ENCODE assay signal across 16 cellular contexts in the genomic region with DNA sequence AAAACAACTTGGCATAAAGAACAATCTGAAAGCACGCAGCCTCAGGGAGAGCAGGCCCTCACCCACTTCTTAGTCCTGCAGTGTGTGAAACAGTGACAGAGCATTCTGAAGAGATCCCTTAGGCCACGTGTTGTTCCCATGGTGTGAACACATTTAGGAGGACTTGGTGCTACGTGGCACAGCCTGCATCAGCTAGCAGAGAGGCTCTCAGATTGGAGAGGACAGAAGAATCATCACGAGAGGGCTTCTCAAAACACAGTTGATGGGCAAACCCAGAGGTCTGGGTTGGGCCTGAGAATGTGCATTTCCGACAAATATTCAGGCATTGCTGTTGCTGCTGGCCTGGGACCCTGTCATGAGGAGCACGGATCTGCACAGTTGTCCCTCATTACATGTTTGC.
"Had no signal": no experiment of that assay in that cellular context is flagged by ENCODE, and none has a peak within 500 bp of the region (broad histone marks: within the 10 kb centered on the region; RNA-seq: fewer than 3 reads in every experiment).

No MANE protein-coding gene starts in this region.

- H3K9me3 Mint-ChIP-seq: activated T-cell treated with anti-CD3 and anti-CD28 coated beads, Interleukin-2, amount 50 U/mL, for 24 hours; central memory CD8-positive, alpha-beta T cell had no signal

- H3K4me3 ChIP-seq: body of pancreas, gastroesophageal sphincter, heart right ventricle, suprapubic skin had no signal

- H3K27ac ChIP-seq: body of pancreas, gastroesophageal sphincter, heart right ventricle, suprapubic skin had no signal

- H3K4me3 Mint-ChIP-seq: activated T-cell treated with anti-CD3 and anti-CD28 coated beads, Interleukin-2, amount 50 U/mL, for 24 hours; central memory CD8-positive, alpha-beta T cell; naive thymus-derived CD8-positive, alpha-beta T cell had no signal

- H3K36me3 Mint-ChIP-seq: naive thymus-derived CD8-positive, alpha-beta T cell had no signal

- H3K27me3 Mint-ChIP-seq: activated T-cell treated with anti-CD3 and anti-CD28 coated beads, Interleukin-2, amount 50 U/mL, for 24 hours; central memory CD8-positive, alpha-beta T cell had no signal

- H3K4me1 Mint-ChIP-seq: central memory CD8-positive, alpha-beta T cell had no signal

- DNase-seq: activated CD4-positive, alpha-beta T cell treated with anti-CD3 and anti-CD28 coated beads, Interleukin-2, amount 50 U/mL, for 1 hour; activated effector memory CD4-positive, alpha-beta T cell treated with Interleukin-2 at 50 U/mL for 16 hours; activated naive CD4-positive, alpha-beta T cell treated with anti-CD3 and anti-CD28 coated beads, Interleukin-2, amount 50 U/mL, for 16 hours; activated T-cell treated with anti-CD3 and anti-CD28 coated beads, Interleukin-2, amount 50 U/mL, for 24 hours; body of pancreas; heart right ventricle; naive thymus-derived CD8-positive, alpha-beta T cell; retina; stimulated activated CD4-positive, alpha-beta T cell treated with anti-CD3 and anti-CD28 coated beads, Interleukin-4, amount 100 ng/mL, for 24 hours; stimulated activated naive CD8-positive, alpha-beta T cell treated with anti-CD3 and anti-CD28 coated beads, Interleukin-15, Interleukin-2, amounts not matched to agents 100 U/mL and 50 U/mL, for 24 hours; SW 1271; trophoblast cell had no signal

- H3K9me3 ChIP-seq: body of pancreas, gastroesophageal sphincter, heart right ventricle, suprapubic skin had no signal

- H3K4me1 ChIP-seq: body of pancreas, suprapubic skin had no signal

- H3K27me3 ChIP-seq: body of pancreas, gastroesophageal sphincter, heart right ventricle, suprapubic skin had no signal

- ATAC-seq: body of pancreas; gastroesophageal sphincter; heart right ventricle; left colon; naive thymus-derived CD8-positive, alpha-beta T cell; stimulated activated naive CD8-positive, alpha-beta T cell treated with anti-CD3 and anti-CD28 coated beads, Interleukin-15, Interleukin-2, amounts not matched to agents 100 U/mL and 50 U/mL, for 24 hours had no signal
